21 cellular contexts compared by ENCODE assay signal in genomic region chr1:3230553-3230952, GRCh38.
DNase-seq lines count a peak whose midpoint lies in the region; ATAC-seq, FAIRE-seq and TF ChIP-seq lines count a peak whose summit lies in the region.
"Had no signal": no experiment of that assay in that cellular context is flagged by ENCODE, and none has a peak within 500 bp of the region (broad histone marks: within the 10 kb centered on the region; RNA-seq: fewer than 3 reads in every experiment).

No MANE protein-coding gene starts in this region.

- peaks cover 27% of the 10 kb centered on the region for H3K4me1 ChIP-seq in BLaER1
- peaks cover 27% of the 10 kb centered on the region for H3K4me1 ChIP-seq in SJCRH30
- H3K4me1 ChIP-seq in pancreas: no peaks in the 10 kb centered on the region

- ATAC-seq in pancreas: peak; percentile 36 to 89 (median 52)
- ATAC-seq in GM18498 (IDR thresholded peaks at IDR 0.05; ENCODE audit: unreplicated experiment): no peak
- ATAC-seq: HCT116 had no signal

- DNase-seq in NCI-H2171 (lab: John Stamatoyannopoulos, UW) (peak; percentile 26), SJCRH30 (peak; percentile 50 to 51), pancreas (peak in 3 of 6 donors; percentile 33 to 70 (median 46)), NCI-H526 treated with DMSO at 0.1 percent for 48 hours (lab: John Stamatoyannopoulos, UW) (no peak)
- no peak for DNase-seq in activated CD4-positive, alpha-beta T cell treated with anti-CD3 and anti-CD28 coated beads for 4 hours
- DNase-seq: C1 segment of cervical spinal cord; Calu3; CD4-positive, alpha-beta memory T cell; COR-L47; DMS53; DMS79 treated with DMSO at 0.1 percent for 48 hours; GF-D8; GM23248; H9 had no signal

- no peaks in the 10 kb centered on the region for H3K9me3 ChIP-seq in BLaER1
- H3K9me3 ChIP-seq in SJCRH30 (replicated peaks): no peaks in the 10 kb centered on the region
- no peaks in the 10 kb centered on the region for H3K9me3 ChIP-seq in pancreas

- H3K4me3 ChIP-seq in BLaER1: no peak overlapping the region
- H3K4me3 ChIP-seq in SJCRH30: no peak overlapping the region
- H3K4me3 ChIP-seq in pancreas: no peak overlapping the region
- H3K4me3 ChIP-seq: GM23248 had no signal

- FAIRE-seq in pancreas (lab: Jason Lieb, UNC): no peak
- FAIRE-seq: A204.1, GM12891, GM19239 had no signal

- H4K20me1 ChIP-seq in BLaER1: peaks cover 7% of the 10 kb centered on the region; the same call in 1 of the 2 replicates

- peaks cover 43% of the 10 kb centered on the region for H3K27me3 ChIP-seq in BLaER1
- H3K27me3 ChIP-seq in SJCRH30: peaks cover 3% of the 10 kb centered on the region; the same call in 1 of the 2 replicates
- no peaks in the 10 kb centered on the region for H3K27me3 ChIP-seq in pancreas

- H3K27ac ChIP-seq in BLaER1: no peak overlapping the region
- H3K27ac ChIP-seq in SJCRH30: no peak overlapping the region
- no peak overlapping the region for H3K27ac ChIP-seq in pancreas
- H3K27ac ChIP-seq: 22Rv1, GM23248 had no signal

- peak overlapping the region; percentile 44 for H3K4me2 ChIP-seq in BLaER1

- WGBS in pancreas, 2 donors: 46 to 54% methylated on average over 15 of the region's 15 CpGs

- no peak for TF ChIP-seq CTCF in pancreas (IDR thresholded peaks at IDR 0.05)

- no peak overlapping the region for H3K9ac ChIP-seq in BLaER1
- H3K9ac ChIP-seq: GM23248 had no signal

- intact Hi-C loops in pancreas (cut with DNase I): no loop called here

- no peaks in the 10 kb centered on the region for H3K36me3 ChIP-seq in BLaER1
- H3K36me3 ChIP-seq in SJCRH30: no peaks in the 10 kb centered on the region
- no peaks in the 10 kb centered on the region for H3K36me3 ChIP-seq in pancreas

Comparison
In these comparisons a context has a peak if more than half of its experiments do, and no peak if none do; other contexts are left out.
1. DNase-seq: peak in NCI-H2171 (single experiment) and SJCRH30 (2 of 2); none in NCI-H526 treated with DMSO at 0.1 percent for 48 hours (single experiment) and activated CD4-positive, alpha-beta T cell treated with anti-CD3 and anti-CD28 coated beads for 4 hours (0 of 2).